Comparison of ENCODE assay signal across 9 cellular contexts in genomic region chr15:28984421-28985375, GRCh38.
DNase-seq lines count a peak whose midpoint lies in the region; ATAC-seq and TF ChIP-seq lines count a peak whose summit lies in the region.
"Had no signal": no experiment of that assay in that cellular context is flagged by ENCODE, and none has a peak within 500 bp of the region (broad histone marks: within the 10 kb centered on the region; RNA-seq: fewer than 3 reads in every experiment).

No MANE protein-coding gene starts in this region.

- no peaks in the 10 kb centered on the region for H3K79me1 ChIP-seq in mesendoderm (ENCODE audit: low read length)

- no peak overlapping the region for H4K8ac ChIP-seq in mesendoderm (ENCODE audit: low read depth, low read length)

- H3K36me3 ChIP-seq in Loucy (ENCODE audit: insufficient read depth, low read length) (peaks cover 19% of the 10 kb centered on the region), mesendoderm (ENCODE audit: control insufficient read depth, insufficient read depth, low read length) (no peaks in the 10 kb centered on the region)

- H2AFZ ChIP-seq in Loucy (ENCODE audit: low read length), result no peak overlapping the region

- no peak overlapping the region for H4K5ac ChIP-seq in mesendoderm (ENCODE audit: low read length)

- peak overlapping the region; percentile 57 for H3K27ac ChIP-seq in AG04450 (ENCODE audit: low read depth, low read length)
- no peak overlapping the region for H3K27ac ChIP-seq in mesendoderm (ENCODE audit: low read depth, low read length)

- no peak overlapping the region for H2AK5ac ChIP-seq in mesendoderm (ENCODE audit: low read length)

- ATAC-seq in HG02970 (IDR thresholded peaks at IDR 0.05; ENCODE audit: low FRiP score, unreplicated experiment) (no peak), GM18498 (IDR thresholded peaks at IDR 0.05; ENCODE audit: unreplicated experiment) (no peak)

- peaks cover 19% of the 10 kb centered on the region for H4K20me1 ChIP-seq in Loucy (ENCODE audit: insufficient read depth, low read length, poor library complexity, severe bottlenecking)

- H3K4me3 ChIP-seq in AG04450 (ENCODE audit: low read depth, low read length) (no peak overlapping the region), Loucy (ENCODE audit: low read length, poor library complexity, severe bottlenecking) (no peak overlapping the region), astrocyte of the spinal cord (ENCODE audit: low read depth, low read length) (no peak overlapping the region), mesendoderm (ENCODE audit: low read length) (no peak overlapping the region)

- H3K18ac ChIP-seq in mesendoderm (ENCODE audit: low read length), result no peak overlapping the region

- no CpG with 5 or more reads among the region's 10 CpGs for WGBS in mesendoderm (ENCODE audit: extremely low coverage, insufficient coverage, low lambda C conversion rate)

- H3K79me2 ChIP-seq in Loucy (ENCODE audit: insufficient read depth, low read length), result peaks cover 70% of the 10 kb centered on the region; the same call in 1 of the 2 replicates
- H3K79me2 ChIP-seq in mesendoderm (ENCODE audit: control insufficient read depth, insufficient read depth, low read length), result no peaks in the 10 kb centered on the region

- H3K23ac ChIP-seq in mesendoderm (ENCODE audit: low read length), result no peak overlapping the region

- H3K9ac ChIP-seq in Loucy (ENCODE audit: low read depth, low read length, poor library complexity, severe bottlenecking) (no peak overlapping the region), mesendoderm (ENCODE audit: low read length) (no peak overlapping the region)

- TF ChIP-seq CTCF in AG04450 (IDR thresholded peaks at IDR 0.05; ENCODE audit: low read depth, low read length) (no peak), Loucy (conservative IDR thresholded peaks at IDR 0.05; ENCODE audit: low read length) (no peak), astrocyte of the spinal cord (IDR thresholded peaks at IDR 0.05; ENCODE audit: low read depth, low read length) (no peak)

- peaks cover 20% of the 10 kb centered on the region for H3K4me1 ChIP-seq in Loucy (ENCODE audit: insufficient read depth, low read length, poor library complexity, severe bottlenecking)
- no peaks in the 10 kb centered on the region for H3K4me1 ChIP-seq in mesendoderm (ENCODE audit: control insufficient read depth, low read depth, low read length)

- POLR2A ChIA-PET in AG04450 (lab: Yijun Ruan, JAX), result interaction anchor here (0.6 to 0.7 kb wide), 2 partner anchors 35 to 121 kb away, joined by 4 to 6 read pairs; no protein-coding TSS in a partner anchor

- H3K9me3 ChIP-seq in AG04450 (ENCODE audit: control insufficient read depth, insufficient read depth, low read length) (no peaks in the 10 kb centered on the region; the same call in 1 of the 2 replicates), Loucy (ENCODE audit: insufficient read depth, low read depth, low read length) (no peaks in the 10 kb centered on the region)

- H3K27me3 ChIP-seq in AG04450 (ENCODE audit: control insufficient read depth, insufficient read depth, low read length) (no peaks in the 10 kb centered on the region), Loucy (ENCODE audit: insufficient read depth, low read length, poor library complexity, severe bottlenecking) (no peaks in the 10 kb centered on the region), mesendoderm (ENCODE audit: insufficient read depth, low read length, poor library complexity) (no peaks in the 10 kb centered on the region)

- DNase-seq in AG04450 (ENCODE audit: low read depth, low spot score), result peak; percentile 32
- DNase-seq in astrocyte of the spinal cord (ENCODE audit: low read depth, low spot score), result peak; percentile 68
- peak; percentile 65 for DNase-seq in mesendoderm
- no peak for DNase-seq in GM19238 (ENCODE audit: insufficient read length, low spot score)
- no peak for DNase-seq in stimulated activated CD4-positive, alpha-beta T cell treated with anti-CD3 and anti-CD28 coated beads, Interleukin-4, amount 100 ng/mL, for 1 hour
- DNase-seq: cortex of kidney had no signal

- CTCF ChIA-PET in AG04450 (lab: Charles Lee), result interaction anchor here (0.6 to 1.1 kb wide), 2 partner anchors 9 to 36 kb away, joined by 4 to 5 read pairs; no protein-coding TSS in a partner anchor

- in situ Hi-C loops in astrocyte of the spinal cord (cut with HindIII; ENCODE audit: low sequenced_read_pairs), result no loop called here

- no peak overlapping the region for H2BK120ac ChIP-seq in mesendoderm (ENCODE audit: low read depth, low read length)

- no peak overlapping the region for H2BK5ac ChIP-seq in mesendoderm (ENCODE audit: low read length)

- no peak overlapping the region for H3K4ac ChIP-seq in mesendoderm (ENCODE audit: low read depth, low read length)

- peak overlapping the region; percentile 5 for H3K4me2 ChIP-seq in Loucy (ENCODE audit: low read depth, low read length, poor library complexity, severe bottlenecking)
- no peak overlapping the region for H3K4me2 ChIP-seq in mesendoderm (ENCODE audit: low read length)

- no peaks in the 10 kb centered on the region for H3K9me2 ChIP-seq in Loucy (replicated peaks; ENCODE audit: low read depth, low read length)

- no peak overlapping the region for H2BK15ac ChIP-seq in mesendoderm (replicated peaks; ENCODE audit: low read depth)

- no peak overlapping the region for H3K56ac ChIP-seq in mesendoderm (ENCODE audit: low read length)

- no peaks in the 10 kb centered on the region for H3F3A ChIP-seq in Loucy (ENCODE audit: low read depth)

Comparison
In these comparisons a context has a peak if more than half of its experiments do, and no peak if none do; other contexts are left out.
1. DNase-seq: peak in AG04450 (single experiment), astrocyte of the spinal cord (single experiment) and mesendoderm (single experiment); none in GM19238 (single experiment) and stimulated activated CD4-positive, alpha-beta T cell treated with anti-CD3 and anti-CD28 coated beads, Interleukin-4, amount 100 ng/mL, for 1 hour (single experiment).